ENCODE assay signal across 38 cellular contexts in the genomic region with DNA sequence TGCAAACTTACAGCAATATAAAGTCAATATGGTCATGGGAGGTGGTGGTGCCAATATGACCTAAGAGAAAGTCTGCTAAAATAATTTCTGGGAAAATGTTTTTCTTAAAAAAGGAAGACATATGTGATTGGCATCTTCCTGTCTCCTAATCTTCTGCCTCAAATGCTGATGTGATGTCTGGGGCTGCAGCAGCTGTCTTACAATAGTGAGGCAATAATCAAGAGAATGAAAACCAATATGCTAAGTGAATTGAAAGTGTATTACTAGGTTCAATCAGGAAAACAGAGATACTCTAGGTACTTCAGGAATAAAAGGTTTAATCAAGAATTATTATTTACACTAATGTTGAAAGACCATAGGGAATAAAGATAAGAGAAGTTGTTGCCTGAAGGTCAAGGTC.
"Had no signal": no experiment of that assay in that cellular context is flagged by ENCODE, and none has a peak within 500 bp of the region (broad histone marks: within the 10 kb centered on the region; RNA-seq: fewer than 3 reads in every experiment).

No MANE protein-coding gene starts in this region.

- DNase-seq: activated effector memory CD4-positive, alpha-beta T cell treated with anti-CD3 and anti-CD28 coated beads, Interleukin-2, amount 50 U/mL, for 16 hours; activated effector memory CD4-positive, alpha-beta T cell treated with Interleukin-2 at 50 U/mL for 16 hours; activated gamma-delta T cell; activated gamma-delta T cell treated with Interleukin-2 at 50 U/mL for 16 hours; activated naive CD4-positive, alpha-beta T cell; activated naive CD4-positive, alpha-beta T cell treated with anti-CD3 and anti-CD28 coated beads for 36 hours; activated naive CD4-positive, alpha-beta T cell treated with anti-CD3 and anti-CD28 coated beads, Interleukin-2, amount 10 ng/mL, durations not matched to agents 7 days and 5 days; activated naive CD4-positive, alpha-beta T cell treated with anti-CD3 and anti-CD28 coated beads, Interleukin-2, amount 50 U/mL, for 16 hours; activated naive CD4-positive, alpha-beta T cell treated with Interleukin-2 at 50 U/mL for 16 hours; activated naive CD8-positive, alpha-beta T cell treated with anti-CD3 and anti-CD28 coated beads for 36 hours; activated naive CD8-positive, alpha-beta T cell treated with anti-CD3 and anti-CD28 coated beads, Interleukin-2, amount 10 ng/mL, durations not matched to agents 7 days and 5 days; activated naive CD8-positive, alpha-beta T cell treated with anti-CD3 and anti-CD28 coated beads, Interleukin-2, amount 50 U/mL, for 24 hours; activated T-cell treated with anti-CD3 and anti-CD28 coated beads, Interleukin-2, amount 50 U/mL, for 4 hours; activated T-cell treated with anti-CD3 and anti-CD28 coated beads, Interleukin-2, amount 50 U/mL, for 48 hours; activated T-cell treated with anti-CD3 and anti-CD28 coated beads, Interleukin-2, amount 50 U/mL, for 72 hours; adrenal gland; amniotic stem cell; amygdala; anterior cingulate cortex; aorta; body of pancreas; brain microvascular endothelial cell; caudate nucleus; central memory CD4-positive, alpha-beta T cell; cerebellar nuclear complex had no signal

- H3K36me3 ChIP-seq: adrenal gland, ascending aorta, brain microvascular endothelial cell, breast epithelium, cardiac muscle cell had no signal

- ATAC-seq: activated naive CD4-positive, alpha-beta T cell treated with anti-CD3 and anti-CD28 coated beads, Interleukin-2, amount 50 U/mL, for 72 hours; activated naive CD8-positive, alpha-beta T cell treated with anti-CD3 and anti-CD28 coated beads, Interleukin-2, amount 50 U/mL, for 24 hours; activated T-cell treated with anti-CD3 and anti-CD28 coated beads, Interleukin-2, amount 50 U/mL, for 4 hours; activated T-cell treated with anti-CD3 and anti-CD28 coated beads, Interleukin-2, amount 50 U/mL, for 72 hours; activated T-helper 17 cell treated with anti-CD3 and anti-CD28 coated beads, Interleukin-2, amount 50 U/mL, for 72 hours; body of pancreas had no signal

- H3K27ac ChIP-seq: adrenal gland, ascending aorta, body of pancreas, brain microvascular endothelial cell, breast epithelium, cardiac muscle cell had no signal

- H3K4me3 Mint-ChIP-seq: activated naive CD4-positive, alpha-beta T cell treated with anti-CD3 and anti-CD28 coated beads for 36 hours; activated naive CD4-positive, alpha-beta T cell treated with anti-CD3 and anti-CD28 coated beads, Interleukin-2, amount 10 ng/mL, durations not matched to agents 7 days and 5 days; activated naive CD4-positive, alpha-beta T cell treated with anti-CD3 and anti-CD28 coated beads, Interleukin-2, amount 50 U/mL, for 24 hours; activated naive CD8-positive, alpha-beta T cell; activated naive CD8-positive, alpha-beta T cell treated with anti-CD3 and anti-CD28 coated beads for 36 hours; activated naive CD8-positive, alpha-beta T cell treated with anti-CD3 and anti-CD28 coated beads, Interleukin-2, amount 10 ng/mL, durations not matched to agents 7 days and 5 days; activated naive CD8-positive, alpha-beta T cell treated with anti-CD3 and anti-CD28 coated beads, Interleukin-2, amount 50 U/mL, for 24 hours; activated T-cell treated with anti-CD3 and anti-CD28 coated beads, Interleukin-2, amount 50 U/mL, for 4 hours; activated T-cell treated with anti-CD3 and anti-CD28 coated beads, Interleukin-2, amount 50 U/mL, for 72 hours; activated T-helper 1 cell treated with anti-CD3 and anti-CD28 coated beads, Interleukin-12 subunit alpha, Interleukin-12 subunit beta, Interleukin-2, Interleukin-4 antibody, amounts not matched to agents 30 ng/mL and 10 ng/mL and 1 ng/mL, durations not matched to agents 14 hours and 24 hours and 36 hours; activated T-helper 17 cell treated with anti-CD3 and anti-CD28 coated beads, Interleukin-2, amount 50 U/mL, for 72 hours; brain; central memory CD8-positive, alpha-beta T cell had no signal

- H3K27me3 Mint-ChIP-seq: activated naive CD4-positive, alpha-beta T cell treated with anti-CD3 and anti-CD28 coated beads, Interleukin-2, amount 50 U/mL, for 24 hours; activated naive CD8-positive, alpha-beta T cell; activated naive CD8-positive, alpha-beta T cell treated with anti-CD3 and anti-CD28 coated beads for 36 hours; activated naive CD8-positive, alpha-beta T cell treated with anti-CD3 and anti-CD28 coated beads, Interleukin-2, amount 10 ng/mL, durations not matched to agents 7 days and 5 days; activated naive CD8-positive, alpha-beta T cell treated with anti-CD3 and anti-CD28 coated beads, Interleukin-2, amount 50 U/mL, for 24 hours; activated T-helper 17 cell treated with anti-CD3 and anti-CD28 coated beads, Interleukin-2, amount 50 U/mL, for 72 hours; central memory CD8-positive, alpha-beta T cell had no signal

- FAIRE-seq: astrocyte, bronchial epithelial cell had no signal

- H3K4me3 ChIP-seq: adrenal gland, ascending aorta, body of pancreas, breast epithelium, cardiac muscle cell had no signal

- H3K4me1 Mint-ChIP-seq: brain had no signal

- H3K27ac Mint-ChIP-seq: activated naive CD4-positive, alpha-beta T cell treated with anti-CD3 and anti-CD28 coated beads for 36 hours; activated naive CD4-positive, alpha-beta T cell treated with anti-CD3 and anti-CD28 coated beads, Interleukin-2, amount 10 ng/mL, durations not matched to agents 7 days and 5 days; activated naive CD4-positive, alpha-beta T cell treated with anti-CD3 and anti-CD28 coated beads, Interleukin-2, amount 50 U/mL, for 24 hours; activated naive CD4-positive, alpha-beta T cell treated with anti-CD3 and anti-CD28 coated beads, Interleukin-2, amount 50 U/mL, for 72 hours; activated naive CD8-positive, alpha-beta T cell; activated naive CD8-positive, alpha-beta T cell treated with anti-CD3 and anti-CD28 coated beads for 36 hours; activated naive CD8-positive, alpha-beta T cell treated with anti-CD3 and anti-CD28 coated beads, Interleukin-2, amount 10 ng/mL, durations not matched to agents 7 days and 5 days; activated naive CD8-positive, alpha-beta T cell treated with anti-CD3 and anti-CD28 coated beads, Interleukin-2, amount 50 U/mL, for 24 hours; activated T-cell treated with anti-CD3 and anti-CD28 coated beads, Interleukin-2, amount 50 U/mL, for 72 hours; activated T-helper 1 cell treated with anti-CD3 and anti-CD28 coated beads, Interleukin-12 subunit alpha, Interleukin-12 subunit beta, Interleukin-2, Interleukin-4 antibody, amounts not matched to agents 30 ng/mL and 10 ng/mL and 1 ng/mL, durations not matched to agents 14 hours and 24 hours and 36 hours; activated T-helper 17 cell treated with anti-CD3 and anti-CD28 coated beads, Interleukin-2, amount 50 U/mL, for 72 hours; activated T-helper 2 cell treated with anti-CD3 and anti-CD28 coated beads, Interferon-gamma antibody, Interleukin-2, Interleukin-4, amounts not matched to agents 10 μg/mL and 5 μg/mL and 100 μg/mL, durations not matched to agents 14 hours and 24 hours and 36 hours; brain had no signal

- H3K36me3 Mint-ChIP-seq: activated naive CD4-positive, alpha-beta T cell treated with anti-CD3 and anti-CD28 coated beads, Interleukin-2, amount 50 U/mL, for 24 hours; activated naive CD4-positive, alpha-beta T cell treated with anti-CD3 and anti-CD28 coated beads, Interleukin-2, amount 50 U/mL, for 72 hours; activated naive CD8-positive, alpha-beta T cell treated with anti-CD3 and anti-CD28 coated beads for 36 hours; brain had no signal

- H3K9me3 Mint-ChIP-seq: activated naive CD4-positive, alpha-beta T cell treated with anti-CD3 and anti-CD28 coated beads, Interleukin-2, amount 50 U/mL, for 24 hours; activated naive CD4-positive, alpha-beta T cell treated with anti-CD3 and anti-CD28 coated beads, Interleukin-2, amount 50 U/mL, for 72 hours; activated naive CD8-positive, alpha-beta T cell treated with anti-CD3 and anti-CD28 coated beads, Interleukin-2, amount 10 ng/mL, durations not matched to agents 7 days and 5 days; activated naive CD8-positive, alpha-beta T cell treated with anti-CD3 and anti-CD28 coated beads, Interleukin-2, amount 50 U/mL, for 24 hours; activated T-cell treated with anti-CD3 and anti-CD28 coated beads, Interleukin-2, amount 50 U/mL, for 4 hours; activated T-cell treated with anti-CD3 and anti-CD28 coated beads, Interleukin-2, amount 50 U/mL, for 72 hours; activated T-helper 1 cell treated with anti-CD3 and anti-CD28 coated beads, Interleukin-12 subunit alpha, Interleukin-12 subunit beta, Interleukin-2, Interleukin-4 antibody, amounts not matched to agents 30 ng/mL and 10 ng/mL and 1 ng/mL, durations not matched to agents 14 hours and 24 hours and 36 hours; activated T-helper 17 cell treated with anti-CD3 and anti-CD28 coated beads, Interleukin-2, amount 50 U/mL, for 72 hours; activated T-helper 2 cell treated with anti-CD3 and anti-CD28 coated beads, Interferon-gamma antibody, Interleukin-2, Interleukin-4, amounts not matched to agents 10 μg/mL and 5 μg/mL and 100 μg/mL, durations not matched to agents 14 hours and 24 hours and 36 hours; central memory CD8-positive, alpha-beta T cell had no signal

- H3K9me3 ChIP-seq: adrenal gland, ascending aorta, body of pancreas, breast epithelium had no signal

- H3K27me3 ChIP-seq: adrenal gland, ascending aorta, body of pancreas, brain microvascular endothelial cell, breast epithelium, cardiac muscle cell had no signal

- H3K4me1 ChIP-seq: adrenal gland, ascending aorta, breast epithelium had no signal
